In the genomic region with DNA sequence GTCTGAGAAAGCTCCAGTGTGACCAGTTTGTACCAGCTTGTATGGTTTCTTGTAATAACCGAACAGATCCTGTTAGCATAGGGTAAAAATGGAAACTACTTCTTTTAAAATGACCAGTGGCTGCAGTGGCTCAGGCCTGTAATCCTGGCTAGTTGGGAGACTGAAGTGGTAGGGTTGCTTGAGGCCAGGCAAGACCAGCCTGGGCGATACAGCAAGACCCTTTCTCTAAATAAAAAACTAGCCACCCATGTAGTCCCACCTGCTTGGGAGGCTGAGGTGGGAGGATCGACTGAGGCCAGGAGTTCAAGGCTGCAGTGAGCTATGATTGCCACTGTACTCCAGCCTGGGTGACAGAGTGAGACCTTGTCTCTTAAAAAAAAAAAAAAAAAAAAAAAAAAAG, we compare ENCODE assay signal across 19 cellular contexts. TPM values are rescaled to one million over a fixed set of nuclear protein-coding genes. Genes with fewer than 3 reads are reported as not detected.
DNase-seq lines count a peak whose midpoint lies in the region; ATAC-seq and TF ChIP-seq lines count a peak whose summit lies in the region.
"Had no signal": no experiment of that assay in that cellular context is flagged by ENCODE, and none has a peak within 500 bp of the region (broad histone marks: within the 10 kb centered on the region; RNA-seq: fewer than 3 reads in every experiment).

No MANE protein-coding gene starts in this region.

- TF ChIP-seq CTCF in MM.1S (IDR thresholded peaks at IDR 0.05; ENCODE audit: low read length) (no peak), prostate gland (IDR thresholded peaks at IDR 0.05) (no peak)

- intact Hi-C loops in prostate gland (cut with DNase I), result no loop called here

- no peaks in the 10 kb centered on the region for H3K27me3 ChIP-seq in CD8-positive, alpha-beta memory T cell (ENCODE audit: insufficient read depth, low read length, poor library complexity, severe bottlenecking)
- H3K27me3 ChIP-seq in MM.1S (replicated peaks; ENCODE audit: insufficient read depth, low read length) (no peaks in the 10 kb centered on the region), prostate gland (replicated peaks; ENCODE audit: insufficient read depth) (no peaks in the 10 kb centered on the region)
- H3K27me3 ChIP-seq: adrenal gland, gastrocnemius medialis, sigmoid colon, transverse colon had no signal

- peaks cover 29 to 58% (median 46%) of the 10 kb centered on the region in 3 donors for H3K4me1 Mint-ChIP-seq in CD8-positive, alpha-beta memory T cell
- H3K4me1 Mint-ChIP-seq in immature natural killer cell, result peaks cover 36 to 60% of the 10 kb centered on the region in 2 donors

- no peak overlapping the region for H3K27ac ChIP-seq in CD8-positive, alpha-beta memory T cell (ENCODE audit: low read depth, low read length)
- peak overlapping the region; percentile 67; the same call in 1 of the 2 replicates for H3K27ac ChIP-seq in MM.1S (ENCODE audit: low read length)
- peak overlapping the region; percentile 24 to 50 for H3K27ac ChIP-seq in prostate gland
- H3K27ac ChIP-seq: gastrocnemius medialis, parathyroid adenoma, sigmoid colon had no signal

- peaks cover 0 to 31% (median 2%) of the 10 kb centered on the region in 3 donors for H3K36me3 Mint-ChIP-seq in CD8-positive, alpha-beta memory T cell
- peaks cover 4% of the 10 kb centered on the region in 3 donors for H3K36me3 Mint-ChIP-seq in immature natural killer cell

- H2AFZ ChIP-seq in MM.1S (ENCODE audit: low read length), result no peak overlapping the region
- H2AFZ ChIP-seq: parathyroid adenoma had no signal

- H3K9me3 ChIP-seq in CD8-positive, alpha-beta memory T cell (ENCODE audit: low read length), result no peaks in the 10 kb centered on the region
- H3K9me3 ChIP-seq in MM.1S (replicated peaks; ENCODE audit: insufficient read depth, low read length), result no peaks in the 10 kb centered on the region
- no peaks in the 10 kb centered on the region for H3K9me3 ChIP-seq in prostate gland
- H3K9me3 ChIP-seq: adrenal gland, gastrocnemius medialis, sigmoid colon, transverse colon had no signal

- no peak for TF ChIP-seq POLR2A in prostate gland (IDR thresholded peaks at IDR 0.05)

- peaks cover 9% of the 10 kb centered on the region for H3K36me3 ChIP-seq in CD8-positive, alpha-beta memory T cell (ENCODE audit: insufficient read depth, low read length)
- H3K36me3 ChIP-seq in MM.1S (replicated peaks; ENCODE audit: insufficient read depth, low read length) (no peaks in the 10 kb centered on the region), prostate gland (no peaks in the 10 kb centered on the region)

- peaks cover 59% of the 10 kb centered on the region for H3K79me2 ChIP-seq in MM.1S (ENCODE audit: low read length)

- no peak overlapping the region for H3K4me2 ChIP-seq in MM.1S (ENCODE audit: low read depth, low read length)

- no peak overlapping the region for H3K4me3 Mint-ChIP-seq in CD8-positive, alpha-beta memory T cell
- H3K4me3 Mint-ChIP-seq in immature natural killer cell, result no peak overlapping the region

- POLR2A ChIA-PET in CD8-positive, alpha-beta memory T cell (lab: Charles Lee), result no interaction called here

- no peak for ATAC-seq in GM19023 (IDR thresholded peaks at IDR 0.05; ENCODE audit: unreplicated experiment)
- ATAC-seq: esophagus mucosa, gastrocnemius medialis, Right ventricle myocardium inferior had no signal

- H3K4me3 ChIP-seq in CD8-positive, alpha-beta memory T cell (ENCODE audit: low read length), result no peak overlapping the region
- H3K4me3 ChIP-seq in MM.1S (ENCODE audit: low read length) (no peak overlapping the region), prostate gland (no peak overlapping the region)
- H3K4me3 ChIP-seq: adrenal gland, gastrocnemius medialis, sigmoid colon, transverse colon had no signal

- no peaks in the 10 kb centered on the region for H3K9me2 ChIP-seq in MM.1S (replicated peaks; ENCODE audit: insufficient read depth, low read length)

- H3F3A ChIP-seq in MM.1S (ENCODE audit: insufficient read depth, low read length), result peaks cover 15% of the 10 kb centered on the region

- CTCF ChIA-PET in CD8-positive, alpha-beta memory T cell (lab: Charles Lee), result no interaction called here

- peaks cover 6% of the 10 kb centered on the region for H3K4me1 ChIP-seq in CD8-positive, alpha-beta memory T cell (ENCODE audit: insufficient read depth, low read length)
- H3K4me1 ChIP-seq in MM.1S (ENCODE audit: low read length) (peaks cover 15% of the 10 kb centered on the region), prostate gland (replicated peaks) (peaks cover 2% of the 10 kb centered on the region)
- H3K4me1 ChIP-seq: parathyroid adenoma had no signal

- 82% methylated on average over 3 of the region's 3 CpGs for WGBS in prostate gland

- H3K9me3 Mint-ChIP-seq in CD8-positive, alpha-beta memory T cell, result no peaks in the 10 kb centered on the region
- H3K9me3 Mint-ChIP-seq in immature natural killer cell, result no peaks in the 10 kb centered on the region

- no peak for DNase-seq in CD8-positive, alpha-beta memory T cell
- DNase-seq in MM.1S (no peak), immature natural killer cell (no peak), prostate gland (ENCODE audit: low spot score) (no peak), cerebellar nuclear complex (lab: John Stamatoyannopoulos, UW) (no peak), HuH-7.5 (ENCODE audit: low spot score) (no peak)
- DNase-seq: activated CD4-positive, alpha-beta T cell treated with anti-CD3 and anti-CD28 coated beads for 48 hours; activated effector memory CD4-positive, alpha-beta T cell treated with anti-CD3 and anti-CD28 coated beads, Interleukin-2, amount 50 U/mL, for 16 hours; gastrocnemius medialis; islet precursor cell; NCI-H1417; NCI-H69; sigmoid colon; transverse colon had no signal

- no peaks in the 10 kb centered on the region for H4K20me1 ChIP-seq in MM.1S (ENCODE audit: insufficient read depth, low read length)

- H3K27ac Mint-ChIP-seq in CD8-positive, alpha-beta memory T cell, result peak overlapping the region in 6 of 8 donors; percentile 43 to 86 (median 70)
- H3K27ac Mint-ChIP-seq in immature natural killer cell, result peak overlapping the region; percentile 21 to 87 (median 67)

- H3K27me3 Mint-ChIP-seq in CD8-positive, alpha-beta memory T cell, result no peaks in the 10 kb centered on the region
- H3K27me3 Mint-ChIP-seq in immature natural killer cell (ENCODE audit: low read depth in 3 of 3), result peaks cover 0 to 2% (median 0%) of the 10 kb centered on the region in 3 donors

- no peak overlapping the region for H3K9ac ChIP-seq in MM.1S (ENCODE audit: low read length)
- H3K9ac ChIP-seq: parathyroid adenoma had no signal

RNA-seq across cellular contexts. Expression of a gene that starts 7.3 kb away (rescaled TPM):
- 10 to 100 TPM; 31.7 to 34.2 TPM for total RNA-seq in CD8-positive, alpha-beta memory T cell
- polyA plus RNA-seq in CD8-positive, alpha-beta memory T cell, result 29.2 TPM
- polyA plus RNA-seq in immature natural killer cell, result 10 to 100 TPM; 26.8 to 43.0 (median 40.9) TPM
- total RNA-seq in prostate gland, result 10 to 100 TPM; 46.3 to 61.9 TPM
